ENCODE assay signal across 27 cellular contexts in genomic region chr4:150574678-150575077, GRCh38. TPM values are rescaled to one million over a fixed set of nuclear protein-coding genes. Genes with fewer than 3 reads are reported as not detected.
"Had no signal": no experiment of that assay in that cellular context is flagged by ENCODE, and none has a peak within 500 bp of the region (broad histone marks: within the 10 kb centered on the region; RNA-seq: fewer than 3 reads in every experiment).

No MANE protein-coding gene starts in this region.

- H3K9ac ChIP-seq: neural progenitor cell, parathyroid adenoma had no signal

- ATAC-seq: esophagus mucosa; gastrocnemius medialis; heart right ventricle; left lobe of liver; mucosa of descending colon; natural killer cell treated with Interleukin-12 subunit alpha and Interleukin-12 subunit beta and Interleukin-15 and Interleukin-18, amount 100 ng/mL, for 72 hours; stimulated activated memory B cell treated with anti-CD40 and anti-IgM and Interleukin-4, amounts not matched to agents 10 μg/mL and 1 μg/mL and 100 μg/mL, for 72 hours; upper lobe of right lung had no signal

- H3K79me2 ChIP-seq: parathyroid adenoma had no signal

- H3K4me2 ChIP-seq: neural progenitor cell had no signal

- H3K27ac ChIP-seq: gastrocnemius medialis, heart right ventricle, neural progenitor cell, parathyroid adenoma, prostate gland, right lobe of liver, spleen, tibial artery, upper lobe of right lung, vagina had no signal

- H3K27me3 ChIP-seq: gastrocnemius medialis, neural progenitor cell, right lobe of liver, tibial artery, upper lobe of right lung, vagina had no signal

- H3K4me3 ChIP-seq: gastrocnemius medialis, heart right ventricle, mucosa of descending colon, neural progenitor cell, prostate gland, right lobe of liver, spleen, tibial artery, upper lobe of right lung, vagina had no signal

- FAIRE-seq: endometrium had no signal

- H3K36me3 ChIP-seq: gastrocnemius medialis, heart right ventricle, neural progenitor cell, prostate gland, right lobe of liver, tibial artery, upper lobe of right lung, vagina had no signal

- DNase-seq: effector memory CD4-positive, alpha-beta T cell; gastrocnemius medialis; heart right ventricle; hypothalamus; islet precursor cell; mammary epithelial cell; mucosa of descending colon; nucleus accumbens; retina; right lobe of liver; spleen; stimulated activated CD4-positive, alpha-beta T cell treated with anti-CD3 and anti-CD28 coated beads, Interleukin-15, amount 100 ng/mL, for 24 hours; stimulated activated CD4-positive, alpha-beta T cell treated with anti-CD3 and anti-CD28 coated beads, Interleukin-1b, Interleukin-23, amount 100 ng/mL, for 48 hours; stimulated activated CD4-positive, alpha-beta T cell treated with anti-CD3 and anti-CD28 coated beads, Interleukin-4, amount 100 ng/mL, for 24 hours; tibial artery; upper lobe of right lung had no signal

- H3K9me3 ChIP-seq: gastrocnemius medialis, mucosa of descending colon, prostate gland, right lobe of liver, tibial artery, upper lobe of right lung, vagina had no signal

- H2AFZ ChIP-seq: neural progenitor cell, parathyroid adenoma had no signal

- H3K4me1 ChIP-seq: heart right ventricle, parathyroid adenoma, prostate gland, spleen, tibial artery, upper lobe of right lung, vagina had no signal

RNA-seq across cellular contexts. Expression of gene MAB21L2, which starts 7.3 kb away (rescaled TPM):
- total RNA-seq: esophagus mucosa; lower leg skin; mammary epithelial cell; natural killer cell treated with Interleukin-12 subunit alpha and Interleukin-12 subunit beta and Interleukin-15 and Interleukin-18, amount 100 ng/mL, for 72 hours; spleen; temporal lobe; upper lobe of right lung had no signal
- polyA plus RNA-seq: mammary epithelial cell, spleen had no signal
